9 cellular contexts compared by ENCODE assay signal in the genomic region with DNA sequence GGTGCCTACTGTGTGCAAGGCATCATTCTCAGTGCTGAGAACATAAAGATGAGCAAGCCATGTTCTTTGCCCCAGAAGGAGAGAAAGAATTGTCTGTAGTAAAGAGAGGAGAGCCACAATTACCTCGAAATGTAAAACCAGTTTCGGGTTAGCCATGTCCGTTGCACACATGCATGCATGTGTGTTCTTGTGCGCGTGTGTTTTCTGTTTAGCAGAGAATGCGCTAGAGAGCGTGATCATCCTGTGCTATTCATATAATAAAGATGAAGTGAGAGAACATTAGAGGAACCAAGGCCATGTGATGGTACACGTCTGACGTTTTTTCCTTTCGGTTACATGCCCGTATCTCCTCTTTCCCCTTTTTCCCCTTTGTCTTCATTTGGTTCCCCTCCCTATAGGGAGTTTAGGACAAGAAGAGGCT.
DNase-seq lines count a peak whose midpoint lies in the region; ATAC-seq, FAIRE-seq and TF ChIP-seq lines count a peak whose summit lies in the region.
"Had no signal": no experiment of that assay in that cellular context is flagged by ENCODE, and none has a peak within 500 bp of the region (broad histone marks: within the 10 kb centered on the region; RNA-seq: fewer than 3 reads in every experiment).

No MANE protein-coding gene starts in this region.

- TF ChIP-seq CTCF in DOHH2 (IDR thresholded peaks at IDR 0.05; ENCODE audit: low read depth, low read length, poor library complexity, severe bottlenecking): no peak
- TF ChIP-seq CTCF in GM20000 (IDR thresholded peaks at IDR 0.05; ENCODE audit: extremely low read depth, missing control alignments): no peak
- no peak for TF ChIP-seq CTCF in left ventricle myocardium inferior (IDR thresholded peaks at IDR 0.05; ENCODE audit: borderline replicate concordance)
- no peak for TF ChIP-seq CTCF in D721Med (IDR thresholded peaks at IDR 0.05; ENCODE audit: insufficient read depth, missing control alignments)

- no peak overlapping the region for H3K27ac ChIP-seq in DOHH2 (ENCODE audit: low read depth, low read length)
- H3K27ac ChIP-seq in left ventricle myocardium inferior (replicated peaks): peak overlapping the region; percentile 78
- H3K27ac ChIP-seq: VCaP had no signal

- no peaks in the 10 kb centered on the region for H3K9me2 ChIP-seq in DOHH2 (replicated peaks; ENCODE audit: control insufficient read depth, low read length)

- FAIRE-seq in D721Med (lab: Jason Lieb, UNC): no peak

- H3K27me3 ChIP-seq in DOHH2 (ENCODE audit: control insufficient read depth, low read length): peaks cover 94% of the 10 kb centered on the region
- H3K27me3 ChIP-seq in left ventricle myocardium inferior (ENCODE audit: low read depth): no peaks in the 10 kb centered on the region
- no peaks in the 10 kb centered on the region for H3K27me3 ChIP-seq in MG63

- peaks cover 73% of the 10 kb centered on the region for H3K36me3 Mint-ChIP-seq in activated CD4-positive, alpha-beta T cell treated with anti-CD3 and anti-CD28 coated beads for 36 hours (ENCODE audit: low read depth)

- H3K4me3 Mint-ChIP-seq in activated CD4-positive, alpha-beta T cell treated with anti-CD3 and anti-CD28 coated beads for 36 hours: no peak overlapping the region

- peak; percentile 23 for ATAC-seq in HG03558 (IDR thresholded peaks at IDR 0.05; ENCODE audit: extremely low read depth, unreplicated experiment)
- ATAC-seq in activated CD4-positive, alpha-beta T cell treated with anti-CD3 and anti-CD28 coated beads for 36 hours: no peak

- H3K9me3 ChIP-seq in DOHH2 (ENCODE audit: control insufficient read depth, insufficient read depth, low read length) (no peaks in the 10 kb centered on the region), left ventricle myocardium inferior (replicated peaks) (no peaks in the 10 kb centered on the region), MG63 (no peaks in the 10 kb centered on the region)

- H3K4me3 ChIP-seq in DOHH2 (ENCODE audit: low read length) (no peak overlapping the region), left ventricle myocardium inferior (peak overlapping the region; percentile 10), MG63 (no peak overlapping the region)

- peak; percentile 55 for DNase-seq in GM20000 (ENCODE audit: low spot score)
- DNase-seq in left ventricle myocardium inferior: no peak
- no peak for DNase-seq in D721Med (ENCODE audit: insufficient read length, low spot score)
- DNase-seq in activated CD4-positive, alpha-beta T cell treated with anti-CD3 and anti-CD28 coated beads for 36 hours: no peak
- DNase-seq in DMS79 (lab: John Stamatoyannopoulos, UW): no peak
- no peak for DNase-seq in MG63

- no peaks in the 10 kb centered on the region for H3K36me3 ChIP-seq in DOHH2 (ENCODE audit: control insufficient read depth, low read length)
- no peaks in the 10 kb centered on the region for H3K36me3 ChIP-seq in left ventricle myocardium inferior
- no peaks in the 10 kb centered on the region for H3K36me3 ChIP-seq in MG63

- H3K79me2 ChIP-seq in DOHH2 (ENCODE audit: control insufficient read depth, low read length): no peaks in the 10 kb centered on the region

- POLR2A ChIA-PET in activated CD4-positive, alpha-beta T cell treated with anti-CD3 and anti-CD28 coated beads for 36 hours (lab: Charles Lee): interaction anchor here (5.7 kb wide), 1 partner anchor 11 kb away, joined by 34 read pairs; no protein-coding TSS in a partner anchor

- H3F3A ChIP-seq in DOHH2 (ENCODE audit: control insufficient read depth, insufficient read depth): no peaks in the 10 kb centered on the region

- no peaks in the 10 kb centered on the region for H3K27me3 Mint-ChIP-seq in activated CD4-positive, alpha-beta T cell treated with anti-CD3 and anti-CD28 coated beads for 36 hours

- H3K4me1 ChIP-seq in DOHH2 (ENCODE audit: control insufficient read depth, low read length) (peaks cover 62% of the 10 kb centered on the region), left ventricle myocardium inferior (peaks cover 98% of the 10 kb centered on the region)

- peak overlapping the region; percentile 39 for H3K4me2 ChIP-seq in DOHH2 (ENCODE audit: low read length)

- H3K27ac Mint-ChIP-seq in activated CD4-positive, alpha-beta T cell treated with anti-CD3 and anti-CD28 coated beads for 36 hours: no peak overlapping the region

- CTCF ChIA-PET in activated CD4-positive, alpha-beta T cell treated with anti-CD3 and anti-CD28 coated beads for 36 hours (lab: Charles Lee): interaction anchor here (1.4 to 3.8 kb wide), 2 partner anchors 11 to 62 kb away, joined by 4 to 27 read pairs; no protein-coding TSS in a partner anchor

- H3K4me1 Mint-ChIP-seq in activated CD4-positive, alpha-beta T cell treated with anti-CD3 and anti-CD28 coated beads for 36 hours: peaks cover 79% of the 10 kb centered on the region

- intact Hi-C loops in left ventricle myocardium inferior (cut with micrococcal nuclease): no loop called here
- intact Hi-C loops in activated CD4-positive, alpha-beta T cell treated with anti-CD3 and anti-CD28 coated beads for 36 hours (cut with DNase I, micrococcal nuclease): loop anchor here in 1 of 2 experiments (5.0 to 10.0 kb wide), 2 partner anchors 146 to 299 kb away; no protein-coding TSS in a partner anchor

- no peaks in the 10 kb centered on the region for H3K9me3 Mint-ChIP-seq in activated CD4-positive, alpha-beta T cell treated with anti-CD3 and anti-CD28 coated beads for 36 hours (ENCODE audit: low read depth)

- H4K20me1 ChIP-seq in DOHH2 (ENCODE audit: control insufficient read depth, insufficient read depth, low read depth, low read length): no peaks in the 10 kb centered on the region
